In genomic region chr2:98510322-98510662, GRCh38 we compare ENCODE assay signal across 18 cellular contexts.
A peak's percentile ranks its signal among the peaks of the same experiment; 100 is the strongest.
DNase-seq lines count a peak whose midpoint lies in the region; ATAC-seq, FAIRE-seq and TF ChIP-seq lines count a peak whose summit lies in the region.
"Had no signal": no experiment of that assay in that cellular context is flagged by ENCODE, and none has a peak within 500 bp of the region (broad histone marks: within the 10 kb centered on the region; RNA-seq: fewer than 3 reads in every experiment).

No MANE protein-coding gene starts in this region.

- no peaks in the 10 kb centered on the region for H3K36me3 Mint-ChIP-seq in activated T-cell treated with anti-CD3 and anti-CD28 coated beads, Interleukin-2, amount 50 U/mL, for 72 hours (ENCODE audit: insufficient read depth in 2 of 2)
- peaks cover 11% of the 10 kb centered on the region for H3K36me3 Mint-ChIP-seq in activated T-cell treated with anti-CD3 and anti-CD28 coated beads, Interleukin-2, amount 50 U/mL, for 4 hours (ENCODE audit: insufficient read depth)
- H3K36me3 Mint-ChIP-seq in CD8-positive, alpha-beta T cell = peaks cover 48% of the 10 kb centered on the region
- peaks cover 17% of the 10 kb centered on the region for H3K36me3 Mint-ChIP-seq in dendritic cell treated with granulocyte-macrophage colony-stimulating factor and Interleukin-4, amounts not matched to agents 40 ng/mL and 50 ng/mL, for 4 days (ENCODE audit: low read depth)
- H3K36me3 Mint-ChIP-seq in natural killer cell treated with Interleukin-12 subunit alpha and Interleukin-12 subunit beta and Interleukin-15 and Interleukin-18, amount 100 ng/mL, for 72 hours = no peaks in the 10 kb centered on the region

- no peak overlapping the region for H3K4me3 Mint-ChIP-seq in activated T-cell treated with anti-CD3 and anti-CD28 coated beads, Interleukin-2, amount 50 U/mL, for 72 hours
- no peak overlapping the region for H3K4me3 Mint-ChIP-seq in activated T-cell treated with anti-CD3 and anti-CD28 coated beads, Interleukin-2, amount 50 U/mL, for 4 hours
- no peak overlapping the region for H3K4me3 Mint-ChIP-seq in CD8-positive, alpha-beta T cell
- H3K4me3 Mint-ChIP-seq in dendritic cell treated with granulocyte-macrophage colony-stimulating factor and Interleukin-4, amounts not matched to agents 40 ng/mL and 50 ng/mL, for 4 days = no peak overlapping the region
- no peak overlapping the region for H3K4me3 Mint-ChIP-seq in natural killer cell treated with Interleukin-12 subunit alpha and Interleukin-12 subunit beta and Interleukin-15 and Interleukin-18, amount 100 ng/mL, for 72 hours

- H3K27ac Mint-ChIP-seq in activated T-cell treated with anti-CD3 and anti-CD28 coated beads, Interleukin-2, amount 50 U/mL, for 72 hours = peak overlapping the region; percentile 11
- peak overlapping the region; percentile 85 for H3K27ac Mint-ChIP-seq in CD8-positive, alpha-beta T cell
- H3K27ac Mint-ChIP-seq in dendritic cell treated with granulocyte-macrophage colony-stimulating factor and Interleukin-4, amounts not matched to agents 40 ng/mL and 50 ng/mL, for 4 days = peak overlapping the region; percentile 24
- H3K27ac Mint-ChIP-seq in natural killer cell treated with Interleukin-12 subunit alpha and Interleukin-12 subunit beta and Interleukin-15 and Interleukin-18, amount 100 ng/mL, for 72 hours = peak overlapping the region; percentile 25 to 89

- H3K9me3 ChIP-seq in CD8-positive, alpha-beta T cell (ENCODE audit: low read length) = no peaks in the 10 kb centered on the region
- H3K9me3 ChIP-seq: HAP-1, SJCRH30 had no signal

- H3K27me3 ChIP-seq in CD8-positive, alpha-beta T cell (ENCODE audit: insufficient read depth, low read length) = no peaks in the 10 kb centered on the region
- no peaks in the 10 kb centered on the region for H3K27me3 ChIP-seq in H7 (ENCODE audit: control insufficient read depth, insufficient read depth, low read length)
- H3K27me3 ChIP-seq: SJCRH30 had no signal

- TF ChIP-seq CTCF in CD8-positive, alpha-beta T cell (IDR thresholded peaks at IDR 0.05) = no peak
- TF ChIP-seq CTCF in D721Med (IDR thresholded peaks at IDR 0.05; ENCODE audit: insufficient read depth, missing control alignments) = no peak

- H3K36me3 ChIP-seq in CD8-positive, alpha-beta T cell (ENCODE audit: insufficient read depth, low read length) = no peaks in the 10 kb centered on the region
- no peaks in the 10 kb centered on the region for H3K36me3 ChIP-seq in H7 (replicated peaks; ENCODE audit: control insufficient read depth, insufficient read depth, low read length)
- H3K36me3 ChIP-seq: HAP-1, SJCRH30 had no signal

- H3K4me1 Mint-ChIP-seq in activated T-cell treated with anti-CD3 and anti-CD28 coated beads, Interleukin-2, amount 50 U/mL, for 72 hours (ENCODE audit: low read depth) = peaks cover 92% of the 10 kb centered on the region
- peaks cover 84% of the 10 kb centered on the region for H3K4me1 Mint-ChIP-seq in activated T-cell treated with anti-CD3 and anti-CD28 coated beads, Interleukin-2, amount 50 U/mL, for 4 hours (ENCODE audit: low read depth)
- H3K4me1 Mint-ChIP-seq in CD8-positive, alpha-beta T cell (ENCODE audit: low read depth) = peaks cover 96% of the 10 kb centered on the region
- H3K4me1 Mint-ChIP-seq in dendritic cell treated with granulocyte-macrophage colony-stimulating factor and Interleukin-4, amounts not matched to agents 40 ng/mL and 50 ng/mL, for 4 days (ENCODE audit: low read depth) = peaks cover 88% of the 10 kb centered on the region
- peaks cover 79 to 86% of the 10 kb centered on the region in 2 donors for H3K4me1 Mint-ChIP-seq in natural killer cell treated with Interleukin-12 subunit alpha and Interleukin-12 subunit beta and Interleukin-15 and Interleukin-18, amount 100 ng/mL, for 72 hours (ENCODE audit: low read depth in 2 of 2)

- H3K4me3 ChIP-seq in CD8-positive, alpha-beta T cell (ENCODE audit: low read depth, low read length) = no peak overlapping the region
- H3K4me3 ChIP-seq in H7 (ENCODE audit: insufficient read depth, low read depth, low read length) = no peak overlapping the region
- H3K4me3 ChIP-seq: HAP-1, SJCRH30 had no signal

- peaks cover 83% of the 10 kb centered on the region for H3K4me1 ChIP-seq in CD8-positive, alpha-beta T cell (ENCODE audit: insufficient read depth, low read length)
- H3K4me1 ChIP-seq: HAP-1, SJCRH30 had no signal

- DNase-seq in activated T-cell treated with anti-CD3 and anti-CD28 coated beads, Interleukin-2, amount 50 U/mL, for 72 hours = no peak
- DNase-seq in activated T-cell treated with anti-CD3 and anti-CD28 coated beads, Interleukin-2, amount 50 U/mL, for 4 hours = no peak
- no peak for DNase-seq in CD8-positive, alpha-beta T cell
- no peak for DNase-seq in natural killer cell treated with Interleukin-12 subunit alpha and Interleukin-12 subunit beta and Interleukin-15 and Interleukin-18, amount 100 ng/mL, for 72 hours (ENCODE audit: low spot score)
- DNase-seq in Right ventricle myocardium inferior (ENCODE audit: missing footprints) (no peak), H7 (no peak), D721Med (ENCODE audit: insufficient read length, low spot score) (no peak)
- DNase-seq: DMS79, MV-4-11, NCI-H1417 treated with DMSO at 0.1 percent for 48 hours, NCI-H2029, NCI-H2171, NCI-H446, SJCRH30 had no signal

- CTCF ChIA-PET in CD8-positive, alpha-beta T cell (lab: Charles Lee) = interaction anchor here (2.2 kb wide), 1 partner anchor 46 kb away, joined by 5 read pairs; no protein-coding TSS in a partner anchor

- H3K27me3 Mint-ChIP-seq in activated T-cell treated with anti-CD3 and anti-CD28 coated beads, Interleukin-2, amount 50 U/mL, for 72 hours (ENCODE audit: low read depth) = no peaks in the 10 kb centered on the region
- H3K27me3 Mint-ChIP-seq in activated T-cell treated with anti-CD3 and anti-CD28 coated beads, Interleukin-2, amount 50 U/mL, for 4 hours (ENCODE audit: low read depth) = no peaks in the 10 kb centered on the region
- no peaks in the 10 kb centered on the region for H3K27me3 Mint-ChIP-seq in CD8-positive, alpha-beta T cell (ENCODE audit: low read depth)
- no peaks in the 10 kb centered on the region for H3K27me3 Mint-ChIP-seq in dendritic cell treated with granulocyte-macrophage colony-stimulating factor and Interleukin-4, amounts not matched to agents 40 ng/mL and 50 ng/mL, for 4 days
- no peaks in the 10 kb centered on the region for H3K27me3 Mint-ChIP-seq in natural killer cell treated with Interleukin-12 subunit alpha and Interleukin-12 subunit beta and Interleukin-15 and Interleukin-18, amount 100 ng/mL, for 72 hours

- FAIRE-seq in D721Med (lab: Jason Lieb, UNC) = no peak

- H3K27ac ChIP-seq in CD8-positive, alpha-beta T cell (ENCODE audit: low read depth, low read length) = no peak overlapping the region
- H3K27ac ChIP-seq: C4-2B, RWPE1, SJCRH30 had no signal

- POLR2A ChIA-PET in CD8-positive, alpha-beta T cell (lab: Charles Lee) = no interaction called here

- intact Hi-C loops in CD8-positive, alpha-beta T cell (cut with DNase I, micrococcal nuclease) = no loop called here
- intact Hi-C loops in dendritic cell treated with granulocyte-macrophage colony-stimulating factor and Interleukin-4, amounts not matched to agents 40 ng/mL and 50 ng/mL, for 4 days (cut with micrococcal nuclease) = no loop called here
- intact Hi-C loops in Right ventricle myocardium inferior (cut with DNase I) = no loop called here

- no peak for ATAC-seq in activated T-cell treated with anti-CD3 and anti-CD28 coated beads, Interleukin-2, amount 50 U/mL, for 72 hours (replicated peaks in 1 of 2)
- no peak for ATAC-seq in activated T-cell treated with anti-CD3 and anti-CD28 coated beads, Interleukin-2, amount 50 U/mL, for 4 hours
- no peak for ATAC-seq in CD8-positive, alpha-beta T cell
- no peak for ATAC-seq in natural killer cell treated with Interleukin-12 subunit alpha and Interleukin-12 subunit beta and Interleukin-15 and Interleukin-18, amount 100 ng/mL, for 72 hours
- ATAC-seq in Right ventricle myocardium inferior = no peak

- H3K9me3 Mint-ChIP-seq in activated T-cell treated with anti-CD3 and anti-CD28 coated beads, Interleukin-2, amount 50 U/mL, for 72 hours = no peaks in the 10 kb centered on the region
- no peaks in the 10 kb centered on the region for H3K9me3 Mint-ChIP-seq in activated T-cell treated with anti-CD3 and anti-CD28 coated beads, Interleukin-2, amount 50 U/mL, for 4 hours
- H3K9me3 Mint-ChIP-seq in CD8-positive, alpha-beta T cell = no peaks in the 10 kb centered on the region
- H3K9me3 Mint-ChIP-seq in dendritic cell treated with granulocyte-macrophage colony-stimulating factor and Interleukin-4, amounts not matched to agents 40 ng/mL and 50 ng/mL, for 4 days = no peaks in the 10 kb centered on the region
- H3K9me3 Mint-ChIP-seq in natural killer cell treated with Interleukin-12 subunit alpha and Interleukin-12 subunit beta and Interleukin-15 and Interleukin-18, amount 100 ng/mL, for 72 hours = no peaks in the 10 kb centered on the region

Comparison
In these comparisons a context has a peak if more than half of its experiments do, and no peak if none do; other contexts are left out.
1. H3K27ac Mint-ChIP-seq: peak in every context shown above with its lines; median percentile 85 in CD8-positive, alpha-beta T cell; 57 in natural killer cell treated with Interleukin-12 subunit alpha and Interleukin-12 subunit beta and Interleukin-15 and Interleukin-18, amount 100 ng/mL, for 72 hours; 24 in dendritic cell treated with granulocyte-macrophage colony-stimulating factor and Interleukin-4, amounts not matched to agents 40 ng/mL and 50 ng/mL, for 4 days; 11 in activated T-cell treated with anti-CD3 and anti-CD28 coated beads, Interleukin-2, amount 50 U/mL, for 72 hours.